2 cellular contexts compared by ENCODE assay signal in the genomic region with DNA sequence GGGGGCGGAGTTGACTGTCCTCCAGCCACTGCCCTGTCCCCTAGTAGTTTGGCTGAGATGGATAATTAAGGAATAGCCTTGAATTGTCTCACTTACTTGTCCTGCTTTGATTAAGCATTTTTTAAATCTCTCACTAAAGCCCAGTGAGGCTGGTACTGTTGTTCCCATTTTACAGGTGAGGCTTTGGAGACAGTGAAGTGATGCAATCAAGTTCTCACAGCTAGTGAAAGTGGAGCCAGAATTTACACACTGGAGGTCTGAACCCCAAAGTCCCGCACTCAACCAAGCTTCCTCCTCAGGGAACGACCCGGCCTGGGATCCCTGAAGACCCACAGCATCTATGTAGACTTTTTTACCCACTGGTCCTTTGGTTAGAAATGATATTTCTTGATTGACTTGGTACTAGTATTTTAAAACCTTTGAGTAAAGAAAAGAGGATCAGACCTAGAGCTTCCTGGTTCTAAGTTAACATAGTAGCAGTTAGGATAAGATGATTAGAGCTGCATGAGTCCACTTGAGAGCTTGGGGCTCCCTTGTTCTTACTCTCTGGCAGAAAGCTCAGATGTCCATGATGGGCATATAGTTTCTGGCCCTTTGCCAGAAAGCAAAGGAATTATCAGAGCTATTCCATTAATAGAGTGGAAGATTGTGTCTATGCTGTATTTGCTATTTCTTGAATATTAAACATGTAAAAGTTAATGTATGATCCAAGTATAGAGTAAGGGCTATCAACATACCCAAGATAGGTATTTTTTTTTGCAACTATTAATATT.
TF ChIP-seq lines count a peak whose summit lies in the region.

No MANE protein-coding gene starts in this region.

TF ChIP-seq in SK-N-SH, 30 proteins besides CTCF, POLR2A, EP300 and RAD21:
- peak; percentile 31; the same call in 1 of the 2 replicates for TF ChIP-seq NFIC (IDR thresholded peaks at IDR 0.05; ENCODE audit: borderline replicate concordance)
- TF ChIP-seq, protein P1, sequence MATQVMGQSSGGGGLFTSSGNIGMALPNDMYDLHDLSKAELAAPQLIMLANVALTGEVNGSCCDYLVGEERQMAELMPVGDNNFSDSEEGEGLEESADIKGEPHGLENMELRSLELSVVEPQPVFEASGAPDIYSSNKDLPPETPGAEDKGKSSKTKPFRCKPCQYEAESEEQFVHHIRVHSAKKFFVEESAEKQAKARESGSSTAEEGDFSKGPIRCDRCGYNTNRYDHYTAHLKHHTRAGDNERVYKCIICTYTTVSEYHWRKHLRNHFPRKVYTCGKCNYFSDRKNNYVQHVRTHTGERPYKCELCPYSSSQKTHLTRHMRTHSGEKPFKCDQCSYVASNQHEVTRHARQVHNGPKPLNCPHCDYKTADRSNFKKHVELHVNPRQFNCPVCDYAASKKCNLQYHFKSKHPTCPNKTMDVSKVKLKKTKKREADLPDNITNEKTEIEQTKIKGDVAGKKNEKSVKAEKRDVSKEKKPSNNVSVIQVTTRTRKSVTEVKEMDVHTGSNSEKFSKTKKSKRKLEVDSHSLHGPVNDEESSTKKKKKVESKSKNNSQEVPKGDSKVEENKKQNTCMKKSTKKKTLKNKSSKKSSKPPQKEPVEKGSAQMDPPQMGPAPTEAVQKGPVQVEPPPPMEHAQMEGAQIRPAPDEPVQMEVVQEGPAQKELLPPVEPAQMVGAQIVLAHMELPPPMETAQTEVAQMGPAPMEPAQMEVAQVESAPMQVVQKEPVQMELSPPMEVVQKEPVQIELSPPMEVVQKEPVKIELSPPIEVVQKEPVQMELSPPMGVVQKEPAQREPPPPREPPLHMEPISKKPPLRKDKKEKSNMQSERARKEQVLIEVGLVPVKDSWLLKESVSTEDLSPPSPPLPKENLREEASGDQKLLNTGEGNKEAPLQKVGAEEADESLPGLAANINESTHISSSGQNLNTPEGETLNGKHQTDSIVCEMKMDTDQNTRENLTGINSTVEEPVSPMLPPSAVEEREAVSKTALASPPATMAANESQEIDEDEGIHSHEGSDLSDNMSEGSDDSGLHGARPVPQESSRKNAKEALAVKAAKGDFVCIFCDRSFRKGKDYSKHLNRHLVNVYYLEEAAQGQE (IDR thresholded peaks at IDR 0.05; ENCODE audit: low read depth, low read length) = no peak

TF ChIP-seq in SK-N-SH treated with all-trans-retinoic acid at 6 μM for 48 hours, 23 proteins besides CTCF, POLR2A, EP300 and RAD21:
- TF ChIP-seq ISL1 (CRISPR knock-in tag; IDR thresholded peaks at IDR 0.05) (no peak), GLIS3 (CRISPR knock-in tag; IDR thresholded peaks at IDR 0.05) (no peak), TCF4 (CRISPR knock-in tag; IDR thresholded peaks at IDR 0.05; ENCODE audit: borderline replicate concordance) (no peak)
